8 cellular contexts compared by ENCODE assay signal in genomic region chr11:36744375-36745168, GRCh38.
DNase-seq lines count a peak whose midpoint lies in the region; ATAC-seq and TF ChIP-seq lines count a peak whose summit lies in the region.

No MANE protein-coding gene starts in this region.

- no peak for ATAC-seq in GM21515 (IDR thresholded peaks at IDR 0.05; ENCODE audit: unreplicated experiment)

- peak; percentile 64 to 81 for TF ChIP-seq RAD21 in liver (IDR thresholded peaks at IDR 0.05)

- H3K9ac ChIP-seq in colonic mucosa (ENCODE audit: low read depth in 2 of 2, low read length in 2 of 2) (no peak overlapping the region), liver (ENCODE audit: low read depth in 1 of 2, low read length in 2 of 2) (no peak overlapping the region)

- TF ChIP-seq CTCF in AG10803 (conservative IDR thresholded peaks at IDR 0.05; ENCODE audit: low read length) (peak; percentile 73), GM20000 (IDR thresholded peaks at IDR 0.05; ENCODE audit: extremely low read depth, missing control alignments) (peak; percentile 75), colonic mucosa (IDR thresholded peaks at IDR 0.05) (peak; percentile 61), liver (IDR thresholded peaks at IDR 0.05; ENCODE audit: low read depth, low read length, missing input control) (peak; percentile 69)

- no peak overlapping the region for H3K27ac ChIP-seq in colonic mucosa
- no peak overlapping the region for H3K27ac ChIP-seq in liver (ENCODE audit: low read depth in 1 of 2, low read length in 2 of 2)

- H3K36me3 ChIP-seq in colonic mucosa (no peaks in the 10 kb centered on the region), liver (ENCODE audit: control insufficient read depth in 4 of 4, insufficient read depth in 3 of 4, low read depth in 1 of 4, low read length in 3 of 4) (no peaks in the 10 kb centered on the region)

- DNase-seq in AG10803 (ENCODE audit: low read depth) = peak; percentile 52
- DNase-seq in GM20000 (ENCODE audit: low spot score) = peak; percentile 27
- peak; percentile 22 for DNase-seq in NCI-H2081 treated with DMSO at 0.1 percent for 48 hours (lab: John Stamatoyannopoulos, UW)
- DNase-seq in activated CD4-positive, alpha-beta T cell treated with anti-CD3 and anti-CD28 coated beads for 1 hour = peak; percentile 10
- peak; percentile 74 for DNase-seq in colonic mucosa
- DNase-seq in stimulated activated CD4-positive, alpha-beta T cell treated with anti-CD3 and anti-CD28 coated beads, TNF-alpha, amount 100 ng/mL, for 48 hours (ENCODE audit: low read depth in 3 of 3) = peak; percentile 32 to 52 (median 39)

- 31% methylated on average over 11 of the region's 11 CpGs for WGBS in liver

- H3K9me3 ChIP-seq in colonic mucosa (no peaks in the 10 kb centered on the region), liver (ENCODE audit: control insufficient read depth in 4 of 4, low read length in 3 of 4) (no peaks in the 10 kb centered on the region)

- H3K27me3 ChIP-seq in colonic mucosa = no peaks in the 10 kb centered on the region
- H3K27me3 ChIP-seq in liver (ENCODE audit: control insufficient read depth in 4 of 4, insufficient read depth in 4 of 4, low read length in 3 of 4) = no peaks in the 10 kb centered on the region

- H3K4me3 ChIP-seq in AG10803 (ENCODE audit: low read length) (no peak overlapping the region), colonic mucosa (no peak overlapping the region), liver (ENCODE audit: low read depth in 1 of 3, low read length in 3 of 3) (no peak overlapping the region)

- H3K4me1 ChIP-seq in colonic mucosa (no peaks in the 10 kb centered on the region), liver (ENCODE audit: control insufficient read depth in 4 of 4, insufficient read depth in 4 of 4, low read length in 3 of 4) (peaks cover 0 to 12% (median 4%) of the 10 kb centered on the region in 4 donors)

- intact Hi-C loops in colonic mucosa (cut with DNase I) = loop anchor here (2.0 to 5.0 kb wide), 2 partner anchors 42 to 182 kb away; no protein-coding TSS in a partner anchor

TF ChIP-seq in liver, 16 proteins besides CTCF, POLR2A, EP300 and RAD21:
- TF ChIP-seq ATF3 (IDR thresholded peaks at IDR 0.05) = no peak
- no peak for TF ChIP-seq REST (IDR thresholded peaks at IDR 0.05)
- no peak for TF ChIP-seq TAF1 (conservative IDR thresholded peaks at IDR 0.05)
- no peak for TF ChIP-seq NR2F2 (IDR thresholded peaks at IDR 0.05)
- TF ChIP-seq MAX (IDR thresholded peaks at IDR 0.05) = no peak
- no peak for TF ChIP-seq HNF4A (conservative IDR thresholded peaks at IDR 0.05)

Comparison
In these comparisons a context has a peak if more than half of its experiments do, and no peak if none do; other contexts are left out.
1. DNase-seq: peak in every context shown above with its lines; median percentile 74 in colonic mucosa; 52 in AG10803; 39 in stimulated activated CD4-positive, alpha-beta T cell treated with anti-CD3 and anti-CD28 coated beads, TNF-alpha, amount 100 ng/mL, for 48 hours; 27 in GM20000; 22 in NCI-H2081 treated with DMSO at 0.1 percent for 48 hours; 10 in activated CD4-positive, alpha-beta T cell treated with anti-CD3 and anti-CD28 coated beads for 1 hour.